ENCODE assay signal across 22 cellular contexts in the genomic region with DNA sequence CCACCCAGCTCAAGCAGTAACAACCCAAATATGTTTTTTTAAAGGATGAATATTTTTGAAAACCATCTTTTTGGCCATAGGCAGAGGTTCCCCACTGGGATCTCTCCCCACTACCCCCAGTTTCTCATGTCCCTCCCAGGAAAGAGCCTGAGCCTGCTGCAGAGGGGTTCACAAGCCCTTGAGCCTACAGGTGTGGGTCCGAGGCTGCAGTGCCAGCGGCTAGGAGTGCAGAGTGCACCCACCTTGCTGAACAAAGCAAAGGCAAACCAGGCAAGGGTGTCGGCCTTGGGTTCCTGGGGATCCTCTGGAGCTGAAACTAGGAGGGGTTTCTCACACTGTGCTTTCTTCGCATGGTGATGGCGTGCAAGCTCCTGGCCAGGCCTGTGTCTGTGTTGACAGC. TPM values are rescaled to one million over a fixed set of nuclear protein-coding genes. Genes with fewer than 3 reads are reported as not detected.
"Had no signal": no experiment of that assay in that cellular context is flagged by ENCODE, and none has a peak within 500 bp of the region (broad histone marks: within the 10 kb centered on the region; RNA-seq: fewer than 3 reads in every experiment).

No MANE protein-coding gene starts in this region.

- H3K36me3 ChIP-seq: SJCRH30 had no signal

- H3K27ac ChIP-seq: HL-60, RWPE1, SJCRH30 had no signal

- H3K27me3 ChIP-seq: SJCRH30 had no signal

- ATAC-seq: Panc1, SK-N-SH treated with all-trans-retinoic acid at 6 μM for 48 hours had no signal

- DNase-seq: KBM-7, MV-4-11, NCI-H1048, NCI-H1436, NCI-H187, NCI-H2029, NCI-H2081 treated with DMSO at 0.1 percent for 48 hours, NCI-H2171, NCI-H226, NCI-H446, NCI-H510A, NCI-H524 treated with DMSO at 0.1 percent for 48 hours, NCI-H69, NCI-H774, SHP77, SJCRH30 had no signal

- H3K9me3 ChIP-seq: SJCRH30 had no signal

- H3K4me3 ChIP-seq: SJCRH30 had no signal

RNA-seq across cellular contexts. Expression of a gene that starts 36.5 kb away (rescaled TPM):
- total RNA-seq: LHCN-M2, MCF 10A, SJCRH30 had no signal

RNA-seq across cellular contexts. Expression of a gene that starts 40.0 kb away (rescaled TPM):
- total RNA-seq: SJCRH30 had no signal
